1 cellular context compared by ENCODE assay signal in genomic region chr13:106567421-106568224, GRCh38.
TF ChIP-seq lines count a peak whose summit lies in the region.

Gene ARGLU1, minus strand, starts transcription at chr13:106568137. Its CDS starts 218 bp downstream, at chr13:106567919.

TF ChIP-seq in K562, 482 proteins besides CTCF, POLR2A, EP300 and RAD21 (continued from another document and continues in another):
- TF ChIP-seq CREB3 (tag; conservative IDR thresholded peaks at IDR 0.05; ENCODE audit: low read depth) (no peak), ZNF740 (CRISPR knock-in tag; IDR thresholded peaks at IDR 0.05) (no peak), ZNF740 (tag; IDR thresholded peaks at IDR 0.05) (no peak), CUX1 (CRISPR knock-in tag; IDR thresholded peaks at IDR 0.05) (no peak), ZBTB8A (IDR thresholded peaks at IDR 0.05; ENCODE audit: partially characterized antibody) (no peak), ZC3H11A (IDR thresholded peaks at IDR 0.05; ENCODE audit: low read depth, low read length) (no peak), PKNOX1 (IDR thresholded peaks at IDR 0.05) (no peak; the same call in 1 of the 2 replicates), ZBTB17 (CRISPR knock-in tag; IDR thresholded peaks at IDR 0.05) (no peak), PRMT5 (CRISPR knock-in tag; IDR thresholded peaks at IDR 0.05) (no peak), TEAD2 (tag; IDR thresholded peaks at IDR 0.05) (no peak), ZZZ3 (IDR thresholded peaks at IDR 0.05) (no peak), WHSC1 (IDR thresholded peaks at IDR 0.05; ENCODE audit: low read length) (no peak), HLTF (IDR thresholded peaks at IDR 0.05) (no peak), ZNF263 (CRISPR knock-in tag; IDR thresholded peaks at IDR 0.05; ENCODE audit: borderline replicate concordance) (no peak; the same call in 1 of the 2 replicates), MTA3 (IDR thresholded peaks at IDR 0.05; ENCODE audit: borderline replicate concordance) (no peak), TEAD4 (IDR thresholded peaks at IDR 0.05; ENCODE audit: low read length) (no peak), TEAD4 (CRISPR knock-in tag; IDR thresholded peaks at IDR 0.05; ENCODE audit: borderline replicate concordance) (no peak), IRF1 (CRISPR knock-in tag; IDR thresholded peaks at IDR 0.05; ENCODE audit: borderline replicate concordance) (no peak), ZNF512 (tag; IDR thresholded peaks at IDR 0.05) (no peak), ZFPM2 (CRISPR knock-in tag; IDR thresholded peaks at IDR 0.05) (no peak), SRSF9 (IDR thresholded peaks at IDR 0.05; ENCODE audit: borderline replicate concordance, low read depth, low read length) (no peak), DDX20 (tag; IDR thresholded peaks at IDR 0.05; ENCODE audit: low read depth) (no peak), ZNF253 (CRISPR knock-in tag; conservative IDR thresholded peaks at IDR 0.05) (no peak), CCNT2 (IDR thresholded peaks at IDR 0.05; ENCODE audit: borderline replicate concordance, extremely low read depth, insufficient read length, low read depth, low read length) (no peak), PHB (CRISPR knock-in tag; IDR thresholded peaks at IDR 0.05) (no peak), ARID2 (IDR thresholded peaks at IDR 0.05) (no peak), EWSR1 (IDR thresholded peaks at IDR 0.05; ENCODE audit: borderline replicate concordance, low read depth, partially characterized antibody) (no peak), RFX5 (IDR thresholded peaks at IDR 0.05; ENCODE audit: low read depth, low read length) (no peak), ZBTB2 (IDR thresholded peaks at IDR 0.05) (no peak), SETDB1 (IDR thresholded peaks at IDR 0.05; ENCODE audit: low read length) (no peak), ESRRB (CRISPR knock-in tag; IDR thresholded peaks at IDR 0.05; ENCODE audit: borderline replicate concordance) (no peak), POLR2AphosphoS2 (IDR thresholded peaks at IDR 0.05; ENCODE audit: low read length) (no peak), CBX5 (IDR thresholded peaks at IDR 0.05; ENCODE audit: borderline replicate concordance, low read depth) (no peak), PHF20 (IDR thresholded peaks at IDR 0.05; ENCODE audit: partially characterized antibody) (peak; percentile 69), TARDBP (IDR thresholded peaks at IDR 0.05) (no peak), ZNF280A (IDR thresholded peaks at IDR 0.05; ENCODE audit: low read depth, partially characterized antibody) (no peak), ZNF316 (IDR thresholded peaks at IDR 0.05) (no peak), ZBTB12 (CRISPR knock-in tag; IDR thresholded peaks at IDR 0.05) (no peak), SIX5 (IDR thresholded peaks at IDR 0.05; ENCODE audit: borderline replicate concordance in 1 of 2, insufficient read depth in 1 of 2, low read depth in 1 of 2, low read length in 2 of 2) (no peak), USF2 (CRISPR knock-in tag; IDR thresholded peaks at IDR 0.05) (no peak), CXXC5 (CRISPR knock-in tag; IDR thresholded peaks at IDR 0.05) (peak; percentile 49; the same call in 1 of the 2 replicates), HNRNPL (IDR thresholded peaks at IDR 0.05; ENCODE audit: low read depth, low read length) (no peak), XRCC3 (IDR thresholded peaks at IDR 0.05) (no peak), MAFG (tag; conservative IDR thresholded peaks at IDR 0.05) (no peak), JUND (IDR thresholded peaks at IDR 0.05; ENCODE audit: borderline replicate concordance, low read depth, low read length) (no peak), JUND (tag; IDR thresholded peaks at IDR 0.05; ENCODE audit: borderline replicate concordance, low read depth, low read length) (no peak), ZNF175 (CRISPR knock-in tag; IDR thresholded peaks at IDR 0.05; ENCODE audit: low read depth) (no peak), ZNF586 (CRISPR knock-in tag; conservative IDR thresholded peaks at IDR 0.05) (no peak), MYNN (IDR thresholded peaks at IDR 0.05) (no peak), MYNN (CRISPR knock-in tag; IDR thresholded peaks at IDR 0.05) (no peak), NONO (IDR thresholded peaks at IDR 0.05; ENCODE audit: low read depth in 2 of 2, low read length in 1 of 2) (no peak), THRA (IDR thresholded peaks at IDR 0.05) (no peak), NFRKB (IDR thresholded peaks at IDR 0.05; ENCODE audit: low read depth) (0 out of 2 replicates have a peak, but pooled peaks have one; percentile 33)
